Comparison of ENCODE assay signal across 9 cellular contexts in the genomic region with DNA sequence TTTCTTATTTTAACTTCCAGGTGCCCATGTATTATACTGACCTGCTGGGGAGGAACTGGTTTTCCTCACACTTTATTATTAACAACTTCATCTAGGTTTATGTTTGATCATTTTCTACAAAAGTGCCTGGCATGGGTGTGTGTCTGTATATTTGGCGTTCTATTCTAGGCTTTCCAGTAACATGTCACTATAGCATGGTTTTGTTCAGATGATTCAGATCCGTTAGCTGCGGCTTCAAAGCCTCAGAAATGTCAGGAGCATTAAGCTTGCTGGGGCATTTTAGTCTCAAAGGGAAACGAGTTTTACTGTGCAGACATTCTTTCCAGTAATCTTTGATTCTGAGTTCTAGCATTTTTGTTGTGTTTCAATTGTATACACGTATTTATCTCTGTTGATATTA. TPM values are rescaled to one million over a fixed set of nuclear protein-coding genes. Genes with fewer than 3 reads are reported as not detected.
DNase-seq lines count a peak whose midpoint lies in the region; ATAC-seq and TF ChIP-seq lines count a peak whose summit lies in the region.
"Had no signal": no experiment of that assay in that cellular context is flagged by ENCODE, and none has a peak within 500 bp of the region (broad histone marks: within the 10 kb centered on the region; RNA-seq: fewer than 3 reads in every experiment).

No MANE protein-coding gene starts in this region.

- H3K27ac Mint-ChIP-seq in activated CD8-positive, alpha-beta memory T cell treated with anti-CD3 and anti-CD28 coated beads, Interleukin-2, amount 10 ng/mL, durations not matched to agents 7 days and 5 days: peak overlapping the region; percentile 55
- peak overlapping the region; percentile 81 for H3K27ac Mint-ChIP-seq in activated CD4-positive, alpha-beta T cell treated with anti-CD3 and anti-CD28 coated beads, Interleukin-2, amount 10 ng/mL, durations not matched to agents 24 days and 14 days

- no peaks in the 10 kb centered on the region for H3K27me3 Mint-ChIP-seq in activated CD8-positive, alpha-beta memory T cell treated with anti-CD3 and anti-CD28 coated beads, Interleukin-2, amount 10 ng/mL, durations not matched to agents 7 days and 5 days
- peaks cover 4% of the 10 kb centered on the region for H3K27me3 Mint-ChIP-seq in activated CD4-positive, alpha-beta T cell treated with anti-CD3 and anti-CD28 coated beads, Interleukin-2, amount 10 ng/mL, durations not matched to agents 24 days and 14 days

- TF ChIP-seq POLR2A in stomach (IDR thresholded peaks at IDR 0.05): no peak

- TF ChIP-seq EP300 in stomach (IDR thresholded peaks at IDR 0.05): no peak

- TF ChIP-seq CTCF in fibroblast of villous mesenchyme (IDR thresholded peaks at IDR 0.05; ENCODE audit: insufficient read depth, low read depth, low read length) (no peak), stomach (IDR thresholded peaks at IDR 0.05) (no peak)

- CTCF ChIA-PET in activated CD8-positive, alpha-beta memory T cell treated with anti-CD3 and anti-CD28 coated beads, Interleukin-2, amount 10 ng/mL, durations not matched to agents 7 days and 5 days (lab: Charles Lee): interaction anchor here (1.3 to 1.7 kb wide), 2 partner anchors 12 to 32 kb away, joined by 4 to 7 read pairs; no protein-coding TSS in a partner anchor

- intact Hi-C loops in activated CD4-positive, alpha-beta T cell treated with anti-CD3 and anti-CD28 coated beads, Interleukin-2, amount 10 ng/mL, durations not matched to agents 24 days and 14 days (cut with micrococcal nuclease): loop anchor here (1.0 to 10.0 kb wide), 6 partner anchors 11 to 208 kb away; partner anchors contain the start of genes LRRC27 and PWWP2B
- intact Hi-C loops in stomach (cut with DNase I; ENCODE audit: low total_unique reads): loop anchor here (10.0 kb wide), 1 partner anchor 75 kb away; no protein-coding TSS in a partner anchor

- no peak for DNase-seq in activated CD8-positive, alpha-beta memory T cell treated with anti-CD3 and anti-CD28 coated beads, Interleukin-2, amount 10 ng/mL, durations not matched to agents 7 days and 5 days
- no peak for DNase-seq in activated CD8-positive, alpha-beta memory T cell treated with anti-CD3 and anti-CD28 coated beads, Interleukin-2, amount 50 U/mL, for 48 hours
- peak; percentile 83 for DNase-seq in activated CD4-positive, alpha-beta T cell treated with anti-CD3 and anti-CD28 coated beads, Interleukin-2, amount 10 ng/mL, durations not matched to agents 24 days and 14 days
- DNase-seq in fibroblast of villous mesenchyme (ENCODE audit: low read depth) (peak; percentile 61), stomach (no peak), T1000 (lab: John Stamatoyannopoulos, UW) (no peak), NCI-H1436 (lab: John Stamatoyannopoulos, UW) (no peak)
- DNase-seq: activated CD4-positive, CD25-positive, alpha-beta regulatory T cell had no signal

- peaks cover 44% of the 10 kb centered on the region for H3K4me1 Mint-ChIP-seq in activated CD8-positive, alpha-beta memory T cell treated with anti-CD3 and anti-CD28 coated beads, Interleukin-2, amount 10 ng/mL, durations not matched to agents 7 days and 5 days
- H3K4me1 Mint-ChIP-seq in activated CD4-positive, alpha-beta T cell treated with anti-CD3 and anti-CD28 coated beads, Interleukin-2, amount 10 ng/mL, durations not matched to agents 24 days and 14 days: peaks cover 62% of the 10 kb centered on the region

- no peak for ATAC-seq in activated CD8-positive, alpha-beta memory T cell treated with anti-CD3 and anti-CD28 coated beads, Interleukin-2, amount 10 ng/mL, durations not matched to agents 7 days and 5 days
- no peak for ATAC-seq in GM18909 (IDR thresholded peaks at IDR 0.05; ENCODE audit: poor library complexity, unreplicated experiment)

- peak overlapping the region; percentile 60 for H3K4me3 Mint-ChIP-seq in activated CD8-positive, alpha-beta memory T cell treated with anti-CD3 and anti-CD28 coated beads, Interleukin-2, amount 10 ng/mL, durations not matched to agents 7 days and 5 days
- peak overlapping the region; percentile 92 for H3K4me3 Mint-ChIP-seq in activated CD4-positive, alpha-beta T cell treated with anti-CD3 and anti-CD28 coated beads, Interleukin-2, amount 10 ng/mL, durations not matched to agents 24 days and 14 days

- H3K36me3 Mint-ChIP-seq in activated CD8-positive, alpha-beta memory T cell treated with anti-CD3 and anti-CD28 coated beads, Interleukin-2, amount 10 ng/mL, durations not matched to agents 7 days and 5 days: no peaks in the 10 kb centered on the region
- peaks cover 16% of the 10 kb centered on the region for H3K36me3 Mint-ChIP-seq in activated CD4-positive, alpha-beta T cell treated with anti-CD3 and anti-CD28 coated beads, Interleukin-2, amount 10 ng/mL, durations not matched to agents 24 days and 14 days (ENCODE audit: low read depth)

- H3K27ac ChIP-seq in stomach: peak overlapping the region in 4 of 5 donors; percentile 83 to 96 (median 91)

- H3K9me3 Mint-ChIP-seq in activated CD8-positive, alpha-beta memory T cell treated with anti-CD3 and anti-CD28 coated beads, Interleukin-2, amount 10 ng/mL, durations not matched to agents 7 days and 5 days (ENCODE audit: low read depth): no peaks in the 10 kb centered on the region
- H3K9me3 Mint-ChIP-seq in activated CD4-positive, alpha-beta T cell treated with anti-CD3 and anti-CD28 coated beads, Interleukin-2, amount 10 ng/mL, durations not matched to agents 24 days and 14 days: no peaks in the 10 kb centered on the region

- H3K9me3 ChIP-seq in stomach: no peaks in the 10 kb centered on the region

- no peaks in the 10 kb centered on the region for H3K27me3 ChIP-seq in stomach

- H3K36me3 ChIP-seq in stomach: peaks cover 0 to 16% (median 0%) of the 10 kb centered on the region in 4 donors

- H3K4me1 ChIP-seq in stomach: peaks cover 62 to 81% (median 72%) of the 10 kb centered on the region in 4 donors

- 6 to 18% (median 16%) methylated on average over 5 of the region's 5 CpGs for WGBS in stomach, 5 donors

- H3K4me3 ChIP-seq in fibroblast of villous mesenchyme (ENCODE audit: low read depth, low read length) (peak overlapping the region; percentile 83), stomach (peak overlapping the region; percentile 69 to 80 (median 74))

RNA-seq across cellular contexts. Expression of gene INPP5A, which starts 2.3 kb away (rescaled TPM):
- 1 to 10 TPM; 6.6 to 7.0 TPM for total RNA-seq in activated CD8-positive, alpha-beta memory T cell treated with anti-CD3 and anti-CD28 coated beads, Interleukin-2, amount 10 ng/mL, durations not matched to agents 7 days and 5 days
- 10.3 and 10.5 TPM in 2 replicates for total RNA-seq in activated CD4-positive, alpha-beta T cell treated with anti-CD3 and anti-CD28 coated beads, Interleukin-2, amount 10 ng/mL, durations not matched to agents 24 days and 14 days
- 33.2 and 36.7 TPM in 2 replicates for total RNA-seq in fibroblast of villous mesenchyme
- 10 to 100 TPM; 30.4 to 72.3 (median 50.6) TPM for total RNA-seq in stomach
- polyA plus RNA-seq in stomach: 10 to 100 TPM; 17.2 to 22.1 (median 21.8) TPM

Comparison
In these comparisons a context has a peak if more than half of its experiments do, and no peak if none do; other contexts are left out.
1. DNase-seq: peak in activated CD4-positive, alpha-beta T cell treated with anti-CD3 and anti-CD28 coated beads, Interleukin-2, amount 10 ng/mL, durations not matched to agents 24 days and 14 days (single experiment) and fibroblast of villous mesenchyme (single experiment); none in activated CD8-positive, alpha-beta memory T cell treated with anti-CD3 and anti-CD28 coated beads, Interleukin-2, amount 10 ng/mL, durations not matched to agents 7 days and 5 days (single experiment), activated CD8-positive, alpha-beta memory T cell treated with anti-CD3 and anti-CD28 coated beads, Interleukin-2, amount 50 U/mL, for 48 hours (single experiment), stomach (single experiment), T1000 (single experiment) and NCI-H1436 (single experiment).